16 cellular contexts compared by ENCODE assay signal in genomic region chrX:9114245-9114644, GRCh38.
DNase-seq lines count a peak whose midpoint lies in the region; ATAC-seq and TF ChIP-seq lines count a peak whose summit lies in the region.
"Had no signal": no experiment of that assay in that cellular context is flagged by ENCODE, and none has a peak within 500 bp of the region (broad histone marks: within the 10 kb centered on the region; RNA-seq: fewer than 3 reads in every experiment).

No MANE protein-coding gene starts in this region.

- POLR2A ChIA-PET in PC-3 (lab: Charles Lee; ENCODE audit: unreplicated experiment) = no interaction called here

- no peaks in the 10 kb centered on the region for H3K27me3 ChIP-seq in PC-3 (ENCODE audit: low read length)
- H3K27me3 ChIP-seq: BE2C had no signal

- H3K4me2 ChIP-seq in PC-3 (ENCODE audit: low read length) = no peak overlapping the region
- H3K4me2 ChIP-seq: GM23338 had no signal

- H3F3A ChIP-seq in PC-3 (ENCODE audit: low read length, unreplicated experiment) = no peaks in the 10 kb centered on the region

- no peak for TF ChIP-seq CTCF in PC-3 (conservative IDR thresholded peaks at IDR 0.05; ENCODE audit: low read depth, low read length)

- ATAC-seq in PC-3 (peak; percentile 51), HG02885 (IDR thresholded peaks at IDR 0.05; ENCODE audit: poor library complexity, unreplicated experiment) (no peak), HG02610 (IDR thresholded peaks at IDR 0.05; ENCODE audit: unreplicated experiment) (no peak)
- ATAC-seq: GM12878, GM23338 had no signal

- intact Hi-C loops in PC-3 (cut with micrococcal nuclease) = loop anchor here (2.0 kb wide), 1 partner anchor 237 kb away; no protein-coding TSS in a partner anchor

- peaks cover 7% of the 10 kb centered on the region; the same call in 1 of the 2 replicates for H3K4me1 ChIP-seq in PC-3 (ENCODE audit: insufficient read depth, low read length)
- H3K4me1 ChIP-seq: BE2C, Caco-2 had no signal

- no TSS peak for BruUV-seq in PC-3 (replicated peaks; lab: Mats Ljungman, UMichigan)

- no peak overlapping the region for H3K9ac ChIP-seq in PC-3 (ENCODE audit: low read length)

- DNase-seq in NCI-H146 (lab: John Stamatoyannopoulos, UW) = peak; percentile 26
- DNase-seq in NCI-H146 treated with DMSO at 0.1 percent for 48 hours (lab: John Stamatoyannopoulos, UW; ENCODE audit: unreplicated experiment) = no peak
- DNase-seq in COLO668 (lab: John Stamatoyannopoulos, UW; ENCODE audit: unreplicated experiment) = peak; percentile 7
- DNase-seq in NCI-H345 (lab: John Stamatoyannopoulos, UW) = peak; percentile 55
- DNase-seq in PC-3 = peak; percentile 39
- no peak for DNase-seq in SIG-M5 (lab: John Stamatoyannopoulos, UW)
- DNase-seq: BE2C; Caco-2; CD4-positive, alpha-beta memory T cell; DMS79; H7 had no signal

- H3K27ac ChIP-seq in PC-3 (ENCODE audit: low read length) = no peak overlapping the region; the same call in 1 of the 2 replicates
- H3K27ac ChIP-seq: C4-2B had no signal

- no peaks in the 10 kb centered on the region for H3K79me2 ChIP-seq in PC-3 (ENCODE audit: low read length)

- H3K9me3 ChIP-seq in PC-3 (ENCODE audit: low read length) = no peaks in the 10 kb centered on the region
- H3K9me3 ChIP-seq: BE2C, Caco-2 had no signal

- no peaks in the 10 kb centered on the region for H4K20me1 ChIP-seq in PC-3 (ENCODE audit: low read length)

- H2AFZ ChIP-seq in PC-3 (ENCODE audit: low read length) = no peak overlapping the region
- H2AFZ ChIP-seq: GM23338 had no signal

- no peaks in the 10 kb centered on the region for H3K9me2 ChIP-seq in PC-3 (replicated peaks; ENCODE audit: low read length)

- no peaks in the 10 kb centered on the region for H3K36me3 ChIP-seq in PC-3 (ENCODE audit: low read depth, low read length)
- H3K36me3 ChIP-seq: BE2C had no signal

- no peak overlapping the region for H3K4me3 ChIP-seq in PC-3 (ENCODE audit: low read length)
- H3K4me3 ChIP-seq: GM12878, GM23338 had no signal

- CTCF ChIA-PET in PC-3 (lab: Charles Lee) = no interaction called here

Comparison
In these comparisons a context has a peak if more than half of its experiments do, and no peak if none do; other contexts are left out.
1. DNase-seq: peak in NCI-H146 (single experiment), COLO668 (single experiment), NCI-H345 (single experiment) and PC-3 (single experiment); none in NCI-H146 treated with DMSO at 0.1 percent for 48 hours (single experiment) and SIG-M5 (single experiment).